1 cellular context compared by ENCODE assay signal in genomic region chr11:97691061-97691460, GRCh38.
TF ChIP-seq lines count a peak whose summit lies in the region.

No MANE protein-coding gene starts in this region.

TF ChIP-seq in SK-N-SH treated with all-trans-retinoic acid at 6 μM for 48 hours, 23 proteins besides CTCF, POLR2A, EP300 and RAD21 (continued from another document):
- TF ChIP-seq, protein P1, sequence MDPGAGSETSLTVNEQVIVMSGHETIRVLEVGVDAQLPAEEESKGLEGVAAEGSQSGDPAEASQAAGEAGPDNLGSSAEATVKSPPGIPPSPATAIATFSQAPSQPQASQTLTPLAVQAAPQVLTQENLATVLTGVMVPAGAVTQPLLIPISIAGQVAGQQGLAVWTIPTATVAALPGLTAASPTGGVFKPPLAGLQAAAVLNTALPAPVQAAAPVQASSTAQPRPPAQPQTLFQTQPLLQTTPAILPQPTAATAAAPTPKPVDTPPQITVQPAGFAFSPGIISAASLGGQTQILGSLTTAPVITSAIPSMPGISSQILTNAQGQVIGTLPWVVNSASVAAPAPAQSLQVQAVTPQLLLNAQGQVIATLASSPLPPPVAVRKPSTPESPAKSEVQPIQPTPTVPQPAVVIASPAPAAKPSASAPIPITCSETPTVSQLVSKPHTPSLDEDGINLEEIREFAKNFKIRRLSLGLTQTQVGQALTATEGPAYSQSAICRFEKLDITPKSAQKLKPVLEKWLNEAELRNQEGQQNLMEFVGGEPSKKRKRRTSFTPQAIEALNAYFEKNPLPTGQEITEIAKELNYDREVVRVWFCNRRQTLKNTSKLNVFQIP (CRISPR knock-in tag; IDR thresholded peaks at IDR 0.05; ENCODE audit: borderline replicate concordance, low read depth) = no peak
- TF ChIP-seq GLIS3 (CRISPR knock-in tag; IDR thresholded peaks at IDR 0.05) = no peak
- no peak for TF ChIP-seq TOX (CRISPR knock-in tag; IDR thresholded peaks at IDR 0.05; ENCODE audit: borderline replicate concordance)
TF ChIP-seq in SK-N-SH treated with all-trans-retinoic acid at 6 μM for 48 hours: peak in this region for 4.
